ENCODE assay signal across 19 cellular contexts in genomic region chr5:108607421-108607820, GRCh38.
DNase-seq lines count a peak whose midpoint lies in the region; ATAC-seq and TF ChIP-seq lines count a peak whose summit lies in the region.
"Had no signal": no experiment of that assay in that cellular context is flagged by ENCODE, and none has a peak within 500 bp of the region (broad histone marks: within the 10 kb centered on the region; RNA-seq: fewer than 3 reads in every experiment).

No MANE protein-coding gene starts in this region.

- peak; percentile 29 for DNase-seq in ELF-1 (ENCODE audit: low read depth, low spot score)
- DNase-seq in SK-N-DZ (ENCODE audit: low spot score): peak; percentile 85
- DNase-seq in nephron progenitor cell: peak; percentile 5
- DNase-seq in type B pancreatic cell (ENCODE audit: extremely low spot score, unreplicated experiment): no peak
- DNase-seq in activated CD4-positive, CD25-positive, alpha-beta regulatory T cell (lab: John Stamatoyannopoulos, UW): no peak
- no peak for DNase-seq in ascending aorta (ENCODE audit: low spot score in 2 of 2)
- DNase-seq: Caco-2; CD4-positive, CD25-positive, alpha-beta regulatory T cell; CD8-positive, alpha-beta T cell; DMS153; DND-41; GDM1; GOT3; HFFc6 had no signal

- peaks cover 23% of the 10 kb centered on the region for H3K4me1 Mint-ChIP-seq in nephron progenitor cell
- peaks cover 9% of the 10 kb centered on the region for H3K4me1 Mint-ChIP-seq in type B pancreatic cell (ENCODE audit: unreplicated experiment)

- no peaks in the 10 kb centered on the region for H3K4me1 ChIP-seq in ascending aorta
- H3K4me1 ChIP-seq: BLaER1, Caco-2 had no signal

- intact Hi-C loops in ascending aorta (cut with DNase I): no loop called here

- H3K27me3 ChIP-seq in ascending aorta: no peaks in the 10 kb centered on the region
- H3K27me3 ChIP-seq: BLaER1 had no signal

- no peaks in the 10 kb centered on the region for H3K9me3 ChIP-seq in ascending aorta

- no peak overlapping the region for H3K4me3 Mint-ChIP-seq in nephron progenitor cell
- no peak overlapping the region for H3K4me3 Mint-ChIP-seq in type B pancreatic cell
- H3K4me3 Mint-ChIP-seq: CD4-positive, CD25-positive, alpha-beta regulatory T cell; CD8-positive, alpha-beta T cell; HFFc6 had no signal

- no peak overlapping the region for H3K4me3 ChIP-seq in ascending aorta
- H3K4me3 ChIP-seq: BLaER1, GM12878, HAP-1 had no signal

- no peak overlapping the region for H3K27ac ChIP-seq in ascending aorta
- H3K27ac ChIP-seq: BLaER1, C4-2B had no signal

- TF ChIP-seq CTCF in nephron progenitor cell (IDR thresholded peaks at IDR 0.05): no peak
- TF ChIP-seq CTCF in type B pancreatic cell (conservative IDR thresholded peaks at IDR 0.05): no peak
- TF ChIP-seq CTCF in ascending aorta (IDR thresholded peaks at IDR 0.05): no peak

- H3K9me3 Mint-ChIP-seq in nephron progenitor cell (peaks cover 35% of the 10 kb centered on the region), type B pancreatic cell (no peaks in the 10 kb centered on the region)

- H3K36me3 ChIP-seq in ascending aorta: no peaks in the 10 kb centered on the region
- H3K36me3 ChIP-seq: BLaER1, HAP-1 had no signal

- no peak overlapping the region for H3K27ac Mint-ChIP-seq in nephron progenitor cell
- peak overlapping the region; percentile 23 for H3K27ac Mint-ChIP-seq in type B pancreatic cell
- H3K27ac Mint-ChIP-seq: CD4-positive, CD25-positive, alpha-beta regulatory T cell; CD8-positive, alpha-beta T cell; HFFc6 had no signal

- ATAC-seq in HG02588 (IDR thresholded peaks at IDR 0.05; ENCODE audit: unreplicated experiment): no peak
- ATAC-seq: CD8-positive, alpha-beta T cell; GM12878 had no signal

- H3K27me3 Mint-ChIP-seq in nephron progenitor cell (ENCODE audit: low read depth, poor library complexity) (peaks cover 3% of the 10 kb centered on the region), type B pancreatic cell (peaks cover 10% of the 10 kb centered on the region)

- peaks cover 10% of the 10 kb centered on the region for H3K36me3 Mint-ChIP-seq in nephron progenitor cell (ENCODE audit: low read depth)
- H3K36me3 Mint-ChIP-seq in type B pancreatic cell: no peaks in the 10 kb centered on the region
- H3K36me3 Mint-ChIP-seq: CD4-positive, CD25-positive, alpha-beta regulatory T cell; CD8-positive, alpha-beta T cell had no signal

Comparison
In these comparisons a context has a peak if more than half of its experiments do, and no peak if none do; other contexts are left out.
1. DNase-seq: peak in ELF-1 (single experiment), SK-N-DZ (single experiment) and nephron progenitor cell (single experiment); none in type B pancreatic cell (single experiment), activated CD4-positive, CD25-positive, alpha-beta regulatory T cell (0 of 4) and ascending aorta (0 of 2).